13 cellular contexts compared by ENCODE assay signal in the genomic region with DNA sequence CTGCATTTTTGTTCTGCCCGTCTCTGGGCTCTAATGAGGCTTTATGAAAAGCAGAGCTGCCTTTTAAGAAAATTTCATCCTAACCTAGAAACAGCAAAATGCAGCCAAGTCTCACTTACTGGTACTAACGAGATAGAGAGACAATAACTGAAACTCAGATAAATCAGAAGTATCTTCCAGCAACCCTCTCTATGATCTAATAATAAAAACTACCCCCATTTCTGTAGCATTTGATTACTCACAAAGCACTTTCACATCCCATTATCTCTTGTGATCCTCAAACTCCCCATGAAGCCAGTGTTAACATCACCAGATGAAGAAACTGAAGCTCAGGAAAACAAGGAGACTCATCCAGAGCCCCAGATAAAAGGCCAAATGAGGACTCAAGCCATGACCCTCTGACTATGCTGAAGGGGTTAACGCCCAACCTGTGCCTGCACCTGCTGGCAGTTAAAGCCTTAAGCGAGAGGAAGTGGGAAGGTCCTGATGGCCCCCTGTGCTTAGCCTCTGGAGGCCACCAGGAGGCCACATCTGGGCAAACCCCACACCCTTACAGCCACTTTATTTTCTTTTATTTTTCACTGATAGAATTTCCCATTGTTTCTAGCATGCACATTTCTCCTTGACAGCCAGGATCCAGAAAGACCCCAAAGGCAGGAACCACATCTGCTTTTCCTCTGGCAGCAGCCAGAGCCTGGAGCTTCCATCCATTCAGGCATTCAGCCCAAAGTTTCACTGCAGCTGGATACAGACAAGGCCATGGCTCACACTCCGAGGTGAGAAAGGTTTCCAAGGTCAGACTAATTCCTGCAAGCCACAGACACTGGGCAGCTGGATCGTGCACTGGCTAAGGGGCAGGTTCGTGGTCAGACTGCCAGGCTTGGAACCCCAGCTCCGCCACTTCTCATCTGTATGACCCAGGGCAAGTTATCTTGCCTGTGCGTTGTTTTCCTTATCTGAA. TPM values are rescaled to one million over a fixed set of nuclear protein-coding genes. Genes with fewer than 3 reads are reported as not detected.
DNase-seq lines count a peak whose midpoint lies in the region; ATAC-seq and TF ChIP-seq lines count a peak whose summit lies in the region.
"Had no signal": no experiment of that assay in that cellular context is flagged by ENCODE, and none has a peak within 500 bp of the region (broad histone marks: within the 10 kb centered on the region; RNA-seq: fewer than 3 reads in every experiment).

No MANE protein-coding gene starts in this region.

- H3K9ac ChIP-seq in NT2/D1 (ENCODE audit: insufficient read length, low read depth) = no peak overlapping the region

- H3K4me3 ChIP-seq in NT2/D1 (ENCODE audit: insufficient read length, low read depth) = no peak overlapping the region
- H3K4me3 ChIP-seq in fibroblast of the aortic adventitia (ENCODE audit: low read depth, low read length) = no peak overlapping the region
- H3K4me3 ChIP-seq in retinal pigment epithelial cell (ENCODE audit: low read length) = no peak overlapping the region
- H3K4me3 ChIP-seq: tibial artery had no signal

- no peak for ATAC-seq in HG02763 (IDR thresholded peaks at IDR 0.05; ENCODE audit: unreplicated experiment)
- ATAC-seq: Right ventricle myocardium inferior had no signal

- DNase-seq in NCI-H82 (lab: John Stamatoyannopoulos, UW) (peak; percentile 27), NCI-H82 treated with DMSO at 0.1 percent for 48 hours (lab: John Stamatoyannopoulos, UW; ENCODE audit: unreplicated experiment) (no peak), NT2/D1 (ENCODE audit: low read depth, low spot score) (peak; percentile 2), fibroblast of the aortic adventitia (ENCODE audit: low read depth) (no peak), retinal pigment epithelial cell (ENCODE audit: low read depth) (no peak), T1000 (lab: John Stamatoyannopoulos, UW) (no peak), Ammon's horn (ENCODE audit: low spot score) (no peak)
- DNase-seq: activated naive CD4-positive, alpha-beta T cell; NCI-H446; nephron progenitor cell; tibial artery had no signal

- no peaks in the 10 kb centered on the region for H3K27me3 ChIP-seq in NT2/D1 (ENCODE audit: insufficient read depth, insufficient read length)
- H3K27me3 ChIP-seq: tibial artery had no signal

- no peaks in the 10 kb centered on the region for H3K36me3 ChIP-seq in NT2/D1 (ENCODE audit: insufficient read depth, insufficient read length, low read length)
- H3K36me3 ChIP-seq: tibial artery had no signal

- no peaks in the 10 kb centered on the region for H3K4me1 ChIP-seq in NT2/D1 (ENCODE audit: insufficient read depth, insufficient read length)

- no peaks in the 10 kb centered on the region for H3K9me3 ChIP-seq in NT2/D1 (ENCODE audit: insufficient read depth, low read length)
- H3K9me3 ChIP-seq: tibial artery had no signal

- peak; percentile 48 for TF ChIP-seq CTCF in fibroblast of the aortic adventitia (IDR thresholded peaks at IDR 0.05; ENCODE audit: insufficient read depth, low read length)
- TF ChIP-seq CTCF in retinal pigment epithelial cell (conservative IDR thresholded peaks at IDR 0.05; ENCODE audit: low read depth, low read length) = peak; percentile 35

RNA-seq across cellular contexts. Expression of gene SPOCK1, which starts 37.2 kb away (rescaled TPM):
- 174 and 196 TPM in 2 replicates for total RNA-seq in fibroblast of the aortic adventitia (ENCODE audit: low replicate concordance)

Comparison
In these comparisons a context has a peak if more than half of its experiments do, and no peak if none do; other contexts are left out.
1. DNase-seq: peak in NCI-H82 (single experiment) and NT2/D1 (single experiment); none in NCI-H82 treated with DMSO at 0.1 percent for 48 hours (single experiment), fibroblast of the aortic adventitia (single experiment), retinal pigment epithelial cell (single experiment), T1000 (single experiment) and Ammon's horn (single experiment).